Comparison of ENCODE assay signal across 22 cellular contexts in the genomic region with DNA sequence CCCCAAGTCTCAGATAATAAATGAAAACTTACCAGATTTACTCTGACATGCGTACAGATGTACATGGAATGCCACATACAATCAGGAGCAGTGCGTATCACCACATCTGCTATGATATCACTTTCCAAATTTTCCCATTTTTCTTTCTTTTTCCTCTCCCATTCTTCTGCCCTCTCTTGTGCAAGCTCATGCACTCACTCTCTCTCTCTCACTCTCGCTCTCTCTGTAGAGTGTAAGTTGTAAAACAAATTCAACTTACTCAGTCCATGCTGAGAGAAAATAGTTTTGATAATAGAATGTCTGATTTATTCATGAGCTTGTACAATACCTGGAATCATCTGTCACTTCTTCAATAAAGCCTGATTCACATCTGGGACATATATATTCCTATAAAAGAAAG.
"Had no signal": no experiment of that assay in that cellular context is flagged by ENCODE, and none has a peak within 500 bp of the region (broad histone marks: within the 10 kb centered on the region; RNA-seq: fewer than 3 reads in every experiment).

No MANE protein-coding gene starts in this region.

- H3K27ac Mint-ChIP-seq: dendritic cell treated with granulocyte-macrophage colony-stimulating factor and Interleukin-4, amounts not matched to agents 40 ng/mL and 50 ng/mL, for 4 days; effector memory CD8-positive, alpha-beta T cell; endodermal cell had no signal

- H3K9me3 ChIP-seq: esophagus squamous epithelium, gastrocnemius medialis, heart right ventricle, left lung, lower lobe of right lung had no signal

- H3K27me3 ChIP-seq: esophagus squamous epithelium, gastrocnemius medialis, heart right ventricle, left lung had no signal

- H3K27ac ChIP-seq: coronary artery, epithelial cell of prostate, esophagus squamous epithelium, gastrocnemius medialis, heart right ventricle, left lung, lower lobe of right lung had no signal

- ATAC-seq: effector memory CD8-positive, alpha-beta T cell; esophagus mucosa; gastrocnemius medialis; heart right ventricle; left cardiac atrium; left lung; left ventricle myocardium superior; lower lobe of right lung had no signal

- H3K27me3 Mint-ChIP-seq: dendritic cell treated with granulocyte-macrophage colony-stimulating factor and Interleukin-4, amounts not matched to agents 40 ng/mL and 50 ng/mL, for 4 days; effector memory CD8-positive, alpha-beta T cell had no signal

- DNase-seq: effector CD8-positive, alpha-beta T cell; effector memory CD8-positive, alpha-beta T cell; endodermal cell; erythroblast; esophagus squamous epithelium; foreskin fibroblast; foreskin melanocyte; gastrocnemius medialis; glutamatergic neuron; head of caudate nucleus; heart right ventricle; hippocampal formation; left cardiac atrium; left lung; left ventricle myocardium superior; lower lobe of right lung; mesenchymal stem cell; midbrain had no signal

- H3K4me3 ChIP-seq: coronary artery, esophagus squamous epithelium, gastrocnemius medialis, heart right ventricle, left lung, lower lobe of right lung had no signal

- H3K9me3 Mint-ChIP-seq: dendritic cell treated with granulocyte-macrophage colony-stimulating factor and Interleukin-4, amounts not matched to agents 40 ng/mL and 50 ng/mL, for 4 days; effector memory CD8-positive, alpha-beta T cell; endodermal cell had no signal

- H3K4me3 Mint-ChIP-seq: dendritic cell treated with granulocyte-macrophage colony-stimulating factor and Interleukin-4, amounts not matched to agents 40 ng/mL and 50 ng/mL, for 4 days; effector memory CD8-positive, alpha-beta T cell; endodermal cell had no signal
